13 cellular contexts compared by ENCODE assay signal in genomic region chr3:188323067-188323842, GRCh38.
DNase-seq lines count a peak whose midpoint lies in the region; TF ChIP-seq lines count a peak whose summit lies in the region.
"Had no signal": no experiment of that assay in that cellular context is flagged by ENCODE, and none has a peak within 500 bp of the region (broad histone marks: within the 10 kb centered on the region; RNA-seq: fewer than 3 reads in every experiment).

No MANE protein-coding gene starts in this region.

- H3K27ac ChIP-seq in Peyer's patch (peak overlapping the region; percentile 32 to 49 (median 34)), brain microvascular endothelial cell (no peak overlapping the region)
- H3K27ac ChIP-seq: GM23248 had no signal

- DNase-seq in Peyer's patch (peak in 1 of 3 donors; percentile 57), chondrocyte (ENCODE audit: low spot score) (no peak), brain microvascular endothelial cell (no peak), cortex of kidney (lab: John Stamatoyannopoulos, UW) (no peak), epidermal melanocyte (ENCODE audit: insufficient read length, low spot score) (no peak)
- peak; percentile 8 to 33 for DNase-seq in activated CD4-positive, alpha-beta T cell treated with anti-CD3 and anti-CD28 coated beads, Interleukin-2, amount 50 U/mL, for 4 hours
- DNase-seq in stimulated activated CD4-positive, alpha-beta T cell treated with anti-CD3 and anti-CD28 coated beads, Interleukin-4, amount 100 ng/mL, for 1 hour: peak; percentile 6
- DNase-seq: COR-L47, GM23248, NCI-H1436, NCI-H526 treated with DMSO at 0.1 percent for 48 hours, Right ventricle myocardium superior had no signal

- no peaks in the 10 kb centered on the region for H3K27me3 Mint-ChIP-seq in chondrocyte (ENCODE audit: low read depth)

- TF ChIP-seq CTCF in Peyer's patch (IDR thresholded peaks at IDR 0.05) (no peak), chondrocyte (IDR thresholded peaks at IDR 0.05) (no peak), brain microvascular endothelial cell (IDR thresholded peaks at IDR 0.05; ENCODE audit: low read depth, low read length, missing control alignments) (no peak)

- no peak overlapping the region for H3K4me3 Mint-ChIP-seq in chondrocyte (ENCODE audit: unreplicated experiment)
- H3K4me3 Mint-ChIP-seq: nephron had no signal

- H3K4me1 ChIP-seq in Peyer's patch: no peaks in the 10 kb centered on the region

- H3K27ac Mint-ChIP-seq in chondrocyte (ENCODE audit: unreplicated experiment): peak overlapping the region; percentile 64
- H3K27ac Mint-ChIP-seq: nephron had no signal

- H3K36me3 Mint-ChIP-seq in chondrocyte (ENCODE audit: low read depth): peaks cover 11% of the 10 kb centered on the region

- no peaks in the 10 kb centered on the region for H3K36me3 ChIP-seq in Peyer's patch
- H3K36me3 ChIP-seq in brain microvascular endothelial cell (replicated peaks): no peaks in the 10 kb centered on the region

- no peaks in the 10 kb centered on the region for H3K9me3 Mint-ChIP-seq in chondrocyte (ENCODE audit: low read depth)

- in situ Hi-C loops in brain microvascular endothelial cell (cut with HindIII; ENCODE audit: low pct_ligation_motif_present, low sequenced_read_pairs): no loop called here

- no peaks in the 10 kb centered on the region for H3K9me3 ChIP-seq in Peyer's patch

- H3K27me3 ChIP-seq in Peyer's patch (no peaks in the 10 kb centered on the region), brain microvascular endothelial cell (replicated peaks) (no peaks in the 10 kb centered on the region)

- peaks cover 57% of the 10 kb centered on the region for H3K4me1 Mint-ChIP-seq in chondrocyte (ENCODE audit: low read depth)
- H3K4me1 Mint-ChIP-seq: nephron had no signal

- TF ChIP-seq POLR2A in Peyer's patch (IDR thresholded peaks at IDR 0.05): no peak

- no peak overlapping the region for H3K4me3 ChIP-seq in Peyer's patch
- H3K4me3 ChIP-seq in brain microvascular endothelial cell (ENCODE audit: low read depth, low read length): no peak overlapping the region
- H3K4me3 ChIP-seq: GM23248 had no signal

Comparison
In these comparisons a context has a peak if more than half of its experiments do, and no peak if none do; other contexts are left out.
1. DNase-seq: peak in activated CD4-positive, alpha-beta T cell treated with anti-CD3 and anti-CD28 coated beads, Interleukin-2, amount 50 U/mL, for 4 hours (2 of 2) and stimulated activated CD4-positive, alpha-beta T cell treated with anti-CD3 and anti-CD28 coated beads, Interleukin-4, amount 100 ng/mL, for 1 hour (single experiment); none in chondrocyte (single experiment), brain microvascular endothelial cell (single experiment), cortex of kidney (single experiment) and epidermal melanocyte (single experiment).